In genomic region chr1:193299038-193299437, GRCh38 we compare ENCODE assay signal across 21 cellular contexts.
DNase-seq lines count a peak whose midpoint lies in the region; ATAC-seq and TF ChIP-seq lines count a peak whose summit lies in the region.
"Had no signal": no experiment of that assay in that cellular context is flagged by ENCODE, and none has a peak within 500 bp of the region (broad histone marks: within the 10 kb centered on the region; RNA-seq: fewer than 3 reads in every experiment).

No MANE protein-coding gene starts in this region.

- no peak overlapping the region for H3K27ac ChIP-seq in upper lobe of right lung
- no peak overlapping the region for H3K27ac ChIP-seq in PC-3 (ENCODE audit: low read length)
- H3K27ac ChIP-seq: A549, dorsolateral prefrontal cortex, esophagus squamous epithelium, heart right ventricle, sigmoid colon, thoracic aorta had no signal

- no peaks in the 10 kb centered on the region for H3K9me2 ChIP-seq in PC-3 (replicated peaks; ENCODE audit: low read length)

- no peak overlapping the region for H3K9ac ChIP-seq in PC-3 (ENCODE audit: low read length)

- no TSS peak for BruUV-seq in PC-3 (replicated peaks; lab: Mats Ljungman, UMichigan)

- H3K79me2 ChIP-seq in PC-3 (ENCODE audit: low read length), result no peaks in the 10 kb centered on the region

- no peaks in the 10 kb centered on the region for H3K27me3 ChIP-seq in upper lobe of right lung
- no peaks in the 10 kb centered on the region for H3K27me3 ChIP-seq in PC-3 (ENCODE audit: low read length)
- H3K27me3 ChIP-seq: dorsolateral prefrontal cortex, esophagus squamous epithelium, heart right ventricle, sigmoid colon had no signal

- CTCF ChIA-PET in PC-3 (lab: Charles Lee), result no interaction called here

- POLR2A ChIA-PET in PC-3 (lab: Charles Lee; ENCODE audit: unreplicated experiment), result no interaction called here

- no peak overlapping the region for H3K4me2 ChIP-seq in PC-3 (ENCODE audit: low read length)
- H3K4me2 ChIP-seq: A549 had no signal

- H3K36me3 ChIP-seq in upper lobe of right lung (no peaks in the 10 kb centered on the region), PC-3 (ENCODE audit: low read depth, low read length) (no peaks in the 10 kb centered on the region)
- H3K36me3 ChIP-seq: esophagus squamous epithelium, heart right ventricle, sigmoid colon, thoracic aorta had no signal

- TF ChIP-seq CTCF in upper lobe of right lung (IDR thresholded peaks at IDR 0.05), result no peak
- TF ChIP-seq CTCF in PC-3 (conservative IDR thresholded peaks at IDR 0.05; ENCODE audit: low read depth, low read length), result no peak

- H2AFZ ChIP-seq in PC-3 (ENCODE audit: low read length), result no peak overlapping the region

- DNase-seq in upper lobe of right lung, result no peak
- DNase-seq in T-helper 2 cell, result no peak
- no peak for DNase-seq in PC-3
- no peak for DNase-seq in activated gamma-delta T cell (lab: John Stamatoyannopoulos, UW)
- DNase-seq: activated CD4-positive, alpha-beta T cell treated with anti-CD3 and anti-CD28 coated beads for 1 hour; activated T-cell treated with anti-CD3 and anti-CD28 coated beads for 4 hours; DND-41; dorsolateral prefrontal cortex; esophagus squamous epithelium; heart right ventricle; kidney; NCI-H2081 treated with DMSO at 0.1 percent for 48 hours; NCI-H774; sigmoid colon had no signal

- ATAC-seq in GM18498 (IDR thresholded peaks at IDR 0.05; ENCODE audit: unreplicated experiment) (peak; percentile 77), GM19397 (IDR thresholded peaks at IDR 0.05; ENCODE audit: unreplicated experiment) (peak; percentile 61), GM21737 (IDR thresholded peaks at IDR 0.05; ENCODE audit: unreplicated experiment) (peak; percentile 42), HG03159 (IDR thresholded peaks at IDR 0.05; ENCODE audit: unreplicated experiment) (peak; percentile 73), upper lobe of right lung (no peak), PC-3 (no peak)
- ATAC-seq: A549; activated naive CD4-positive, alpha-beta T cell treated with anti-CD3 and anti-CD28 coated beads, Interleukin-2, amount 50 U/mL, for 72 hours; heart right ventricle had no signal

- H3K4me3 ChIP-seq in upper lobe of right lung (no peak overlapping the region), PC-3 (ENCODE audit: low read length) (no peak overlapping the region)
- H3K4me3 ChIP-seq: A549, dorsolateral prefrontal cortex, esophagus squamous epithelium, heart right ventricle, sigmoid colon, thoracic aorta had no signal

- intact Hi-C loops in upper lobe of right lung (cut with DNase I) (no loop called here), PC-3 (cut with micrococcal nuclease) (no loop called here)

- H3K9me3 ChIP-seq in upper lobe of right lung (no peaks in the 10 kb centered on the region), PC-3 (ENCODE audit: low read length) (no peaks in the 10 kb centered on the region)
- H3K9me3 ChIP-seq: A549, esophagus squamous epithelium, thoracic aorta had no signal

- no peaks in the 10 kb centered on the region for H4K20me1 ChIP-seq in PC-3 (ENCODE audit: low read length)

- H3K4me1 ChIP-seq in upper lobe of right lung (no peaks in the 10 kb centered on the region), PC-3 (ENCODE audit: insufficient read depth, low read length) (no peaks in the 10 kb centered on the region)
- H3K4me1 ChIP-seq: A549, esophagus squamous epithelium, heart right ventricle had no signal

- no peaks in the 10 kb centered on the region for H3F3A ChIP-seq in PC-3 (ENCODE audit: low read length, unreplicated experiment)

Comparison
In these comparisons a context has a peak if more than half of its experiments do, and no peak if none do; other contexts are left out.
1. ATAC-seq: peak in GM18498 (single experiment), GM19397 (single experiment), GM21737 (single experiment) and HG03159 (single experiment); none in upper lobe of right lung (single experiment) and PC-3 (single experiment).